In the genomic region with DNA sequence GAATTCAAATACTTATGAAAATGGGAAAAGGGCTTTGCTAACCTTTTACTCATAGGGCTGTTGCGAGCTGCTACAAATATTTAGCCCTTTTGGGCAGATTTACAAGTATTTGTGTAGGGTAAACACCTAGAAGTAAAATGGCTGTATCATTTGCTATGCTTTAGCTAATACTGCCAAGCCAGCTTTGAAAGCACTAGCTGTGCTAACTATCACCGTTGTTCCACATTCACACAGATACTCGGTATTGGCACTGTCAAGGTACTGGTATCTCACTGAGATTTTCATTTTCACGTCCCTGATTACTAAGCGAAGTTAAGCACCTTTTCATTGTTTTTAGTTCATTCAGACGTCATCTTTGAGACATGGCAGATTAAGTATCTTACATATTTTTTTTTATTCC, we compare ENCODE assay signal across 30 cellular contexts.
DNase-seq lines count a peak whose midpoint lies in the region; ATAC-seq, FAIRE-seq and TF ChIP-seq lines count a peak whose summit lies in the region.
"Had no signal": no experiment of that assay in that cellular context is flagged by ENCODE, and none has a peak within 500 bp of the region (broad histone marks: within the 10 kb centered on the region; RNA-seq: fewer than 3 reads in every experiment).

No MANE protein-coding gene starts in this region.

- H3K27me3 Mint-ChIP-seq in HFFc6 (ENCODE audit: insufficient read depth), result no peaks in the 10 kb centered on the region
- H3K27me3 Mint-ChIP-seq in CD8-positive, alpha-beta memory T cell, result no peaks in the 10 kb centered on the region
- H3K27me3 Mint-ChIP-seq: activated CD4-positive, alpha-beta T cell treated with anti-CD3 and anti-CD28 coated beads, Interleukin-2, amount 10 ng/mL, durations not matched to agents 24 days and 14 days; effector memory CD8-positive, alpha-beta T cell; memory B cell; progenitor cell of endocrine pancreas had no signal

- no peak for FAIRE-seq in GM12891 (lab: Jason Lieb, UNC)
- FAIRE-seq: A204.1, GM12892 had no signal

- peak; percentile 54 for ATAC-seq in Right ventricle myocardium inferior
- no peak for ATAC-seq in right cardiac atrium
- ATAC-seq: activated T-cell treated with anti-CD3 and anti-CD28 coated beads, Interleukin-2, amount 50 U/mL, for 4 hours; effector memory CD8-positive, alpha-beta T cell; PC-3; stimulated activated naive CD8-positive, alpha-beta T cell treated with anti-CD3 and anti-CD28 coated beads, Interleukin-15, Interleukin-2, amounts not matched to agents 100 U/mL and 50 U/mL, for 24 hours had no signal

- intact Hi-C loops in Right ventricle myocardium inferior (cut with DNase I) (no loop called here), right cardiac atrium (cut with DNase I) (no loop called here), dorsolateral prefrontal cortex (cut with DNase I) (no loop called here)

- no peaks in the 10 kb centered on the region for H3K9me3 Mint-ChIP-seq in HFFc6
- H3K9me3 Mint-ChIP-seq in CD8-positive, alpha-beta memory T cell, result peaks cover 0 to 8% (median 0%) of the 10 kb centered on the region in 5 donors
- H3K9me3 Mint-ChIP-seq: effector memory CD8-positive, alpha-beta T cell; memory B cell had no signal

- TF ChIP-seq CTCF in HFFc6 (IDR thresholded peaks at IDR 0.05) (no peak), dorsolateral prefrontal cortex (IDR thresholded peaks at IDR 0.05 in 54 of 56, conservative IDR thresholded peaks at IDR 0.05 in 2 of 56; ENCODE audit: low read depth in 1 of 56, partially characterized antibody in 56 of 56) (no peak)

- DNase-seq in Right ventricle myocardium inferior (ENCODE audit: missing footprints) (no peak), right cardiac atrium (no peak), HFFc6 (no peak), dorsolateral prefrontal cortex (no peak), DMS79 treated with DMSO at 0.1 percent for 48 hours (lab: John Stamatoyannopoulos, UW) (no peak), GM12891 (ENCODE audit: insufficient read length, low spot score) (no peak)
- DNase-seq in CD8-positive, alpha-beta memory T cell, result no peak
- DNase-seq: activated CD4-positive, alpha-beta T cell treated with anti-CD3 and anti-CD28 coated beads, Interleukin-2, amount 10 ng/mL, durations not matched to agents 24 days and 14 days; activated T-cell treated with anti-CD3 and anti-CD28 coated beads, Interleukin-2, amount 50 U/mL, for 4 hours; Calu3; effector memory CD8-positive, alpha-beta T cell; erythroblast; Kasumi-1; NCI-H146; NCI-H2171; NCI-H510A treated with DMSO at 0.1 percent for 48 hours; PC-3; sigmoid colon; stimulated activated CD4-positive, alpha-beta T cell treated with anti-CD3 and anti-CD28 coated beads, Interleukin-15, amount 100 ng/mL, for 24 hours; stimulated activated naive CD8-positive, alpha-beta T cell treated with anti-CD3 and anti-CD28 coated beads, Interleukin-15, Interleukin-2, amounts not matched to agents 100 U/mL and 50 U/mL, for 24 hours; SW 1271; uterus; WERI-Rb-1 had no signal

- 81% methylated on average over 6 of the region's 6 CpGs for WGBS in right cardiac atrium

- H3K4me1 Mint-ChIP-seq in HFFc6 (ENCODE audit: low read depth), result peaks cover 28% of the 10 kb centered on the region
- H3K4me1 Mint-ChIP-seq in CD8-positive, alpha-beta memory T cell, result peaks cover 21 to 39% (median 33%) of the 10 kb centered on the region in 3 donors

- H3K27ac Mint-ChIP-seq in HFFc6, result peak overlapping the region; percentile 57
- H3K27ac Mint-ChIP-seq in CD8-positive, alpha-beta memory T cell, result peak overlapping the region in 3 of 8 donors; percentile 9 to 85 (median 29)
- H3K27ac Mint-ChIP-seq: activated CD4-positive, alpha-beta T cell treated with anti-CD3 and anti-CD28 coated beads, Interleukin-2, amount 10 ng/mL, durations not matched to agents 24 days and 14 days had no signal

- H3K36me3 Mint-ChIP-seq in HFFc6 (ENCODE audit: low read depth), result peaks cover 26% of the 10 kb centered on the region
- peaks cover 15 to 49% (median 16%) of the 10 kb centered on the region in 3 donors for H3K36me3 Mint-ChIP-seq in CD8-positive, alpha-beta memory T cell

- H3K27ac ChIP-seq in right cardiac atrium (ENCODE audit: low read length), result no peak overlapping the region
- H3K27ac ChIP-seq in dorsolateral prefrontal cortex, result peak overlapping the region in 56 of 59 donors; percentile 1 to 91 (median 74)
- H3K27ac ChIP-seq in temporal lobe (ENCODE audit: low read depth, low read length), result peak overlapping the region; percentile 66
- no peak overlapping the region for H3K27ac ChIP-seq in CD8-positive, alpha-beta memory T cell (ENCODE audit: low read depth, low read length)
- H3K27ac ChIP-seq: adrenal gland, coronary artery, sigmoid colon, uterus, WERI-Rb-1 had no signal

- POLR2A ChIA-PET in CD8-positive, alpha-beta memory T cell (lab: Charles Lee), result no interaction called here

- H3K9me3 ChIP-seq in right cardiac atrium (ENCODE audit: control insufficient read depth, low read length), result no peaks in the 10 kb centered on the region
- H3K9me3 ChIP-seq in CD8-positive, alpha-beta memory T cell (ENCODE audit: low read length), result no peaks in the 10 kb centered on the region
- H3K9me3 ChIP-seq: adrenal gland, sigmoid colon, uterus had no signal

- H3K4me3 Mint-ChIP-seq in HFFc6, result no peak overlapping the region; the same call in 1 of the 2 replicates
- H3K4me3 Mint-ChIP-seq in CD8-positive, alpha-beta memory T cell, result no peak overlapping the region
- H3K4me3 Mint-ChIP-seq: activated CD4-positive, alpha-beta T cell treated with anti-CD3 and anti-CD28 coated beads, Interleukin-2, amount 10 ng/mL, durations not matched to agents 24 days and 14 days; activated T-cell treated with anti-CD3 and anti-CD28 coated beads, Interleukin-2, amount 50 U/mL, for 4 hours; effector memory CD8-positive, alpha-beta T cell; memory B cell had no signal

- CTCF ChIA-PET in CD8-positive, alpha-beta memory T cell (lab: Charles Lee), result no interaction called here

- no peaks in the 10 kb centered on the region for H3K27me3 ChIP-seq in right cardiac atrium (ENCODE audit: control insufficient read depth, insufficient read depth)
- no peaks in the 10 kb centered on the region for H3K27me3 ChIP-seq in dorsolateral prefrontal cortex
- no peaks in the 10 kb centered on the region for H3K27me3 ChIP-seq in CD8-positive, alpha-beta memory T cell (ENCODE audit: insufficient read depth, low read length, poor library complexity, severe bottlenecking)
- H3K27me3 ChIP-seq: adrenal gland, sigmoid colon, uterus had no signal

- no peak overlapping the region for H3K4me3 ChIP-seq in right cardiac atrium (ENCODE audit: low read length)
- H3K4me3 ChIP-seq in dorsolateral prefrontal cortex, result peak overlapping the region in 6 of 59 donors; percentile 1 to 36 (median 10)
- no peak overlapping the region for H3K4me3 ChIP-seq in CD8-positive, alpha-beta memory T cell (ENCODE audit: low read length)
- H3K4me3 ChIP-seq: adrenal gland, coronary artery, sigmoid colon, uterus had no signal

- H3K4me1 ChIP-seq in right cardiac atrium (ENCODE audit: control insufficient read depth, insufficient read depth, low read length), result peaks cover 3% of the 10 kb centered on the region
- H3K4me1 ChIP-seq in CD8-positive, alpha-beta memory T cell (ENCODE audit: insufficient read depth, low read length), result no peaks in the 10 kb centered on the region
- H3K4me1 ChIP-seq: adrenal gland, sigmoid colon, uterus had no signal

- no peak for TF ChIP-seq POLR2A in GM12891 (IDR thresholded peaks at IDR 0.05; ENCODE audit: low read depth, low read length)

- peaks cover 7% of the 10 kb centered on the region for H3K36me3 ChIP-seq in CD8-positive, alpha-beta memory T cell (ENCODE audit: insufficient read depth, low read length)
- H3K36me3 ChIP-seq: adrenal gland, sigmoid colon, uterus had no signal

TF ChIP-seq in GM12891, 5 proteins besides CTCF, POLR2A, EP300 and RAD21:
- TF ChIP-seq POLR2AphosphoS5 (IDR thresholded peaks at IDR 0.05; ENCODE audit: low read depth, low read length) (no peak), POU2F2 (IDR thresholded peaks at IDR 0.05; ENCODE audit: low read depth, low read length) (no peak), TAF1 (IDR thresholded peaks at IDR 0.05; ENCODE audit: low read depth, low read length) (no peak), SPI1 (IDR thresholded peaks at IDR 0.05; ENCODE audit: low read depth, low read length) (no peak), PAX5 (IDR thresholded peaks at IDR 0.05; ENCODE audit: insufficient read depth, low read length, severe bottlenecking) (no peak)

Comparison
In these comparisons a context has a peak if more than half of its experiments do, and no peak if none do; other contexts are left out.
1. H3K27ac ChIP-seq: peak in dorsolateral prefrontal cortex (56 of 59) and temporal lobe (single experiment); none in right cardiac atrium (single experiment) and CD8-positive, alpha-beta memory T cell (single experiment).